ENCODE assay signal across 8 cellular contexts in the genomic region with DNA sequence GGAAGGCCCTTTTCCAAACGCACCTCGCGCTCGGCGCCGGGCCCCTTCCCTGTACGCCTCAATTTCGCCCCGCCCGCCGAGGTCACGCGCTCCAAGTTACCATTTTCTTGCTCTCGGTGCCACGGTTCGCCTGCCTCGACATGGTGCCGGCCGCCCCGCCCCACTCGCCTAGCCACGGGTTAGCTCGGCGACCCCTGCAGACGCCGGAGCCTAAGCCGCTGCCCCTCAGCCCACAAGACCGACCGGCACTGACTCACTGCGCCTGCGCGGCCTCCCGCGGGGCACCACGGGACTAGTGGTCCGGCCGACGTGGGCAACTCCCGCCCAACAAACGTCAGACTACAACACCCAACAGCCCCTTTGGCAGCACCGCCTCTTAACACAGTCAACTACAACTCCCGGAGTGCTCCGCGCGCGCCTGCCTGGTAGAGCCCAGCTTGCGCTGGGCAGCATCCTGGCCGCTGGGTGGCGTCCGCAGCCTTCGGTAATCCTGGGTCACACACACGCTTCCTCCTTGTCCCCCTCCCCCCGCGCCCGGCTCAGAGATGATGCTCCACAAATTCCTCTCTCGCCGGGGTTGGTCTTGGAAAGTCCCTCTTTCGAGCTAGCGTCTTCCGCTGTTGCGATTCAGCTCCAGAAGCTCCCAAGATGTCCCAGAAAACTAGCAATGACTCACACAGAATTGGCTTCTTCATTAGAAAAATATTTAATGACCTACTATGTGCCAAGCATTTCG. TPM values are rescaled to one million over a fixed set of nuclear protein-coding genes. Genes with fewer than 3 reads are reported as not detected.
A peak's percentile ranks its signal among the peaks of the same experiment; 100 is the strongest.
DNase-seq lines count a peak whose midpoint lies in the region; ATAC-seq and TF ChIP-seq lines count a peak whose summit lies in the region.

A gene (minus strand): TSS at position 250 of the 736 bp plus-strand sequence. CDS start 108 bp downstream, at position 142.

- peaks cover 0 to 2% (median 0%) of the 10 kb centered on the region in 3 donors for H3K27me3 Mint-ChIP-seq in CD14-positive monocyte (ENCODE audit: low read depth in 3 of 3)
- H3K27me3 Mint-ChIP-seq in activated CD4-positive, alpha-beta T cell treated with anti-CD3 and anti-CD28 coated beads, Interleukin-2, amount 10 ng/mL, durations not matched to agents 24 days and 14 days: no peaks in the 10 kb centered on the region

- peak within 1 kb of the TSS; percentile 75 for H3K4me3 ChIP-seq in coronary artery

- peaks cover 59% of the 10 kb centered on the region for H3K4me1 Mint-ChIP-seq in CD14-positive monocyte
- peaks cover 54% of the 10 kb centered on the region for H3K4me1 Mint-ChIP-seq in activated CD4-positive, alpha-beta T cell treated with anti-CD3 and anti-CD28 coated beads, Interleukin-2, amount 10 ng/mL, durations not matched to agents 24 days and 14 days

- peak within 1 kb of the TSS; percentile 98 to 100 (median 99) for H3K27ac Mint-ChIP-seq in CD14-positive monocyte
- H3K27ac Mint-ChIP-seq in activated CD4-positive, alpha-beta T cell treated with anti-CD3 and anti-CD28 coated beads, Interleukin-2, amount 10 ng/mL, durations not matched to agents 24 days and 14 days: peak within 1 kb of the TSS; percentile 98

- DNase-seq in CD14-positive monocyte (ENCODE audit: low spot score) (peak; percentile 100), NCI-H526 treated with DMSO at 0.1 percent for 48 hours (lab: John Stamatoyannopoulos, UW) (peak; percentile 100), coronary artery (ENCODE audit: low spot score) (peak; percentile 100), left colon (peak; percentile 100)
- DNase-seq in activated CD4-positive, alpha-beta T cell treated with anti-CD3 and anti-CD28 coated beads, Interleukin-2, amount 10 ng/mL, durations not matched to agents 24 days and 14 days: peak; percentile 100
- DNase-seq in stimulated activated CD4-positive, alpha-beta T cell treated with anti-CD3 and anti-CD28 coated beads, Interleukin-1b, Interleukin-23, amount 100 ng/mL, for 48 hours: peak; percentile 100

- ATAC-seq in GM19328 (IDR thresholded peaks at IDR 0.05; ENCODE audit: unreplicated experiment) (peak; percentile 88), HG03520 (IDR thresholded peaks at IDR 0.05; ENCODE audit: unreplicated experiment) (peak; percentile 84), left colon (peak; percentile 89)

- H3K36me3 Mint-ChIP-seq in CD14-positive monocyte: peaks cover 4 to 6% of the 10 kb centered on the region in 2 donors
- peaks cover 17% of the 10 kb centered on the region for H3K36me3 Mint-ChIP-seq in activated CD4-positive, alpha-beta T cell treated with anti-CD3 and anti-CD28 coated beads, Interleukin-2, amount 10 ng/mL, durations not matched to agents 24 days and 14 days (ENCODE audit: low read depth)

- peak within 1 kb of the TSS; percentile 92 to 98 for H3K27ac ChIP-seq in coronary artery

- TF ChIP-seq CTCF in CD14-positive monocyte (IDR thresholded peaks at IDR 0.05) (peak; percentile 82), coronary artery (IDR thresholded peaks at IDR 0.05) (peak; percentile 86)

- H3K4me3 Mint-ChIP-seq in CD14-positive monocyte: peak within 1 kb of the TSS; percentile 93 to 98
- H3K4me3 Mint-ChIP-seq in activated CD4-positive, alpha-beta T cell treated with anti-CD3 and anti-CD28 coated beads, Interleukin-2, amount 10 ng/mL, durations not matched to agents 24 days and 14 days: peak within 1 kb of the TSS; percentile 98

- H3K9me3 Mint-ChIP-seq in CD14-positive monocyte: peaks cover 0 to 3% (median 0%) of the 10 kb centered on the region in 7 donors
- H3K9me3 Mint-ChIP-seq in activated CD4-positive, alpha-beta T cell treated with anti-CD3 and anti-CD28 coated beads, Interleukin-2, amount 10 ng/mL, durations not matched to agents 24 days and 14 days: no peaks in the 10 kb centered on the region

- intact Hi-C loops in CD14-positive monocyte (cut with micrococcal nuclease) (loop anchor here (1.0 to 5.0 kb wide), 5 partner anchors 39 to 135 kb away; a partner anchor contains a TSS), left colon (cut with DNase I, micrococcal nuclease) (loop anchor here in 1 of 2 donors (5.0 kb wide), 1 partner anchor 138 kb away; no protein-coding TSS in a partner anchor)
- intact Hi-C loops in activated CD4-positive, alpha-beta T cell treated with anti-CD3 and anti-CD28 coated beads, Interleukin-2, amount 10 ng/mL, durations not matched to agents 24 days and 14 days (cut with micrococcal nuclease): loop anchor here (1.0 to 5.0 kb wide), 8 partner anchors 11 to 271 kb away; a partner anchor contains a TSS

RNA-seq across cellular contexts. Expression of the gene that starts here (rescaled TPM):
- 100 to 1,000 TPM; 125 to 136 TPM for polyA plus RNA-seq in CD14-positive monocyte
- total RNA-seq in activated CD4-positive, alpha-beta T cell treated with anti-CD3 and anti-CD28 coated beads, Interleukin-2, amount 10 ng/mL, durations not matched to agents 24 days and 14 days: 71.2 and 72.4 TPM in 2 replicates
- 10 to 100 TPM; 62.4 to 63.0 TPM for total RNA-seq in left colon

Comparison
In these comparisons a context has a peak if more than half of its experiments do, and no peak if none do; other contexts are left out.
1. Peak in every context shown above with its lines: DNase-seq, ATAC-seq, H3K4me3 ChIP-seq and H3K27ac ChIP-seq.